ENCODE assay signal across 1 cellular context in genomic region chr19:44753619-44753931, GRCh38.
TF ChIP-seq lines count a peak whose summit lies in the region.

No MANE protein-coding gene starts in this region.

TF ChIP-seq in GM12878, 131 proteins besides CTCF, POLR2A, EP300 and RAD21:
- TF ChIP-seq JUND (IDR thresholded peaks at IDR 0.05; ENCODE audit: low read depth, low read length) (no peak), YBX1 (IDR thresholded peaks at IDR 0.05) (no peak), PKNOX1 (IDR thresholded peaks at IDR 0.05) (no peak), NFIC (IDR thresholded peaks at IDR 0.05; ENCODE audit: low read depth, low read length) (no peak), JUNB (IDR thresholded peaks at IDR 0.05) (no peak), KLF5 (IDR thresholded peaks at IDR 0.05; ENCODE audit: partially characterized antibody) (no peak), E2F8 (IDR thresholded peaks at IDR 0.05; ENCODE audit: low read depth, partially characterized antibody) (no peak), ATF3 (IDR thresholded peaks at IDR 0.05; ENCODE audit: borderline replicate concordance, extremely low read depth, low read depth, low read length) (no peak), BCL11A (IDR thresholded peaks at IDR 0.05; ENCODE audit: low read depth, low read length) (no peak), PRDM15 (CRISPR knock-in tag; IDR thresholded peaks at IDR 0.05) (no peak), ZNF592 (IDR thresholded peaks at IDR 0.05) (no peak), MYB (IDR thresholded peaks at IDR 0.05; ENCODE audit: borderline replicate concordance, low read depth, low read length) (no peak), SIX5 (IDR thresholded peaks at IDR 0.05; ENCODE audit: low read depth, low read length, severe bottlenecking) (no peak), BMI1 (IDR thresholded peaks at IDR 0.05; ENCODE audit: borderline replicate concordance) (no peak), FOXK2 (IDR thresholded peaks at IDR 0.05) (no peak), TCF12 (IDR thresholded peaks at IDR 0.05; ENCODE audit: low read depth, low read length) (no peak), IRF4 (IDR thresholded peaks at IDR 0.05; ENCODE audit: low read depth, low read length) (no peak), NR2F1 (conservative IDR thresholded peaks at IDR 0.05) (no peak), CREM (IDR thresholded peaks at IDR 0.05; ENCODE audit: low read depth) (no peak), POU2F2 (IDR thresholded peaks at IDR 0.05; ENCODE audit: borderline replicate concordance, low read depth, low read length) (no peak)
TF ChIP-seq in GM12878: peak in this region for 0.
